In the genomic region with DNA sequence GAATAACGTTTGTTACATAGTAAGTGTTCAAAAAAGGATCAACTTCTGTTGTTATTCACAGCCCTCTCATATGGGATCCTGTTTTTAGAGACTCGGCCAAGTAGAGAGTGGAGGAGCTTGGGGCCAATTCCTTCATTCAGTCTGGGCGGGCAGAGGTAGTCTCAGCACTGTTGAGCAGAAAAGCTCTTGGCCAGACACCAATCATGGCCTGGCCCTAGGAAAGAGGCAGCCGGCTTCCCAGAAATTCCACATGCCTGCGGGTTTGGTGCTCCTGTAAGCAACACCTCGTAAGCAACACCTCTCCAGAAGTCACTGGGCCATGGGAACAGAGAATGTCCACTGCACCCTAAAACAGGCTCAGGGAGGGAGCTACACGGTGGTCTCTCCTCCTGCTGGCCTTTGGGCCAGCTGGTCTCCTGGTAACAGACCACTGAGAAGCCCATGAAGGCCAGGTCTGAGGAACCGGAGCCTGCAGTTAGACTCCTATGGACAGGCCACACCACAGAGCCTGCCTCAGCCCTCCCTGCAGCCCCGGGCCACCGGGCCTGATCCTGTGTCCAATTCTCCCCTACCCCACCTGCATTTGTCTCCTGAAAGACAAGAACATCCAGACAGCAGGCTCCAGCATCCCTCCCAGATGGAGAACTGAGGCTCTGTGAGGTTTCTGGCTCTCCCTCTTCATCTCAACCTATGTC, we compare ENCODE assay signal across 28 cellular contexts.
"Had no signal": no experiment of that assay in that cellular context is flagged by ENCODE, and none has a peak within 500 bp of the region (broad histone marks: within the 10 kb centered on the region; RNA-seq: fewer than 3 reads in every experiment).

No MANE protein-coding gene starts in this region.

- H3K9me3 ChIP-seq: breast epithelium, colonic mucosa, gastrocnemius medialis, right lobe of liver, upper lobe of right lung had no signal

- ATAC-seq: activated T-helper 17 cell treated with anti-CD3 and anti-CD28 coated beads, Interleukin-2, amount 50 U/mL, for 72 hours; gastrocnemius medialis; left colon; natural killer cell; right lobe of liver; stimulated activated naive CD8-positive, alpha-beta T cell treated with anti-CD3 and anti-CD28 coated beads, Interleukin-15, Interleukin-2, amounts not matched to agents 100 U/mL and 50 U/mL, for 24 hours; T-cell; upper lobe of right lung had no signal

- H3K4me3 Mint-ChIP-seq: activated T-cell treated with anti-CD3 and anti-CD28 coated beads, Interleukin-2, amount 50 U/mL, for 24 hours; activated T-helper 17 cell treated with anti-CD3 and anti-CD28 coated beads, Interleukin-2, amount 50 U/mL, for 72 hours; memory B cell; natural killer cell; neural progenitor cell; T-cell had no signal

- H3K4me2 ChIP-seq: neural progenitor cell had no signal

- H3K27ac ChIP-seq: breast epithelium, colonic mucosa, epithelial cell of prostate, gastrocnemius medialis, neural progenitor cell, right lobe of liver, skin epidermis, upper lobe of right lung, VCaP had no signal

- DNase-seq: activated CD4-positive, alpha-beta T cell treated with anti-CD3 and anti-CD28 coated beads for 4 hours; activated CD4-positive, alpha-beta T cell treated with anti-CD3 and anti-CD28 coated beads, Interleukin-2, amount 50 U/mL, for 4 hours; activated gamma-delta T cell treated with Interleukin-2 at 50 U/mL for 16 hours; activated naive CD4-positive, alpha-beta T cell treated with anti-CD3 and anti-CD28 coated beads, Interleukin-2, amount 50 U/mL, for 16 hours; activated T-cell treated with anti-CD3 and anti-CD28 coated beads, Interleukin-2, amount 50 U/mL, for 24 hours; amniotic stem cell; central memory CD4-positive, alpha-beta T cell; colonic mucosa; effector CD8-positive, alpha-beta T cell; gastrocnemius medialis; hippocampal formation; left colon; natural killer cell; stimulated activated CD4-positive, alpha-beta T cell treated with anti-CD3 and anti-CD28 coated beads, Interleukin-12 subunit alpha, Interleukin-12 subunit beta, amount 100 ng/mL, for 4 hours; stimulated activated CD4-positive, alpha-beta T cell treated with anti-CD3 and anti-CD28 coated beads, Interleukin-4, amount 100 ng/mL, for 1 hour; stimulated activated naive CD8-positive, alpha-beta T cell treated with anti-CD3 and anti-CD28 coated beads, Interleukin-15, Interleukin-2, amounts not matched to agents 100 U/mL and 50 U/mL, for 24 hours; T-cell had no signal

- H3K4me3 ChIP-seq: breast epithelium, colonic mucosa, gastrocnemius medialis, neural progenitor cell, right lobe of liver, skin epidermis, upper lobe of right lung had no signal

- H3K9me3 Mint-ChIP-seq: activated T-cell treated with anti-CD3 and anti-CD28 coated beads, Interleukin-2, amount 50 U/mL, for 24 hours; activated T-helper 17 cell treated with anti-CD3 and anti-CD28 coated beads, Interleukin-2, amount 50 U/mL, for 72 hours; memory B cell; natural killer cell; neural progenitor cell; T-cell had no signal

- H3K4me1 ChIP-seq: breast epithelium, colonic mucosa, gastrocnemius medialis, right lobe of liver, upper lobe of right lung had no signal

- H3K4me1 Mint-ChIP-seq: activated T-helper 17 cell treated with anti-CD3 and anti-CD28 coated beads, Interleukin-2, amount 50 U/mL, for 72 hours; memory B cell; natural killer cell; T-cell had no signal

- FAIRE-seq: endometrium, keratinocyte had no signal

- H3K36me3 ChIP-seq: breast epithelium, colonic mucosa, gastrocnemius medialis, neural progenitor cell, right lobe of liver, upper lobe of right lung had no signal

- H3K36me3 Mint-ChIP-seq: memory B cell, natural killer cell, neural progenitor cell, T-cell had no signal

- H2AFZ ChIP-seq: neural progenitor cell had no signal

- H3K27me3 ChIP-seq: breast epithelium, colonic mucosa, gastrocnemius medialis, neural progenitor cell, right lobe of liver, upper lobe of right lung had no signal

- H3K27ac Mint-ChIP-seq: activated T-cell treated with anti-CD3 and anti-CD28 coated beads, Interleukin-2, amount 50 U/mL, for 24 hours; activated T-helper 17 cell treated with anti-CD3 and anti-CD28 coated beads, Interleukin-2, amount 50 U/mL, for 72 hours; memory B cell; natural killer cell; neural progenitor cell; T-cell had no signal

- H3K9ac ChIP-seq: neural progenitor cell had no signal
